In the genomic region with DNA sequence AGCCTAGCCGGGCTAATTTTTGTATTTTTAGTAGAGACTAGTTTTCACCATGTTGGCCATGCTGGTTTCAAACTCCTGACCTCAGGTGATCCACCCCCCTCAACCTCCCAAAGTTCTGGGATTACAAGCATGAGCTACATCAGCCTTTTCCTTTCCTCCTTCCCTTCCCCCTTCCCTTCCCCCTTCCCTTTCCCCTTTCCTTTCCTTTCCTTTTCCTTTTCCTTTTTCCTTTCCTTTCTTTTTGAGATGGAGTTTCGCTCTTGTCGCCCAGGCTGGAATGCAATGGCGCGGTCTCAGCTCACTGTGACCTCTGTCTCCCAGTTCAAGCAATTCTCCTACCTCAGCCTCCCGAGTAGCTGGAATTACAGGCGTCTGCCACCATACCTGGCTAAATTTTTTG, we compare ENCODE assay signal across 2 cellular contexts. TPM values are rescaled to one million over a fixed set of nuclear protein-coding genes. Genes with fewer than 3 reads are reported as not detected.
"Had no signal": no experiment of that assay in that cellular context is flagged by ENCODE, and none has a peak within 500 bp of the region (broad histone marks: within the 10 kb centered on the region; RNA-seq: fewer than 3 reads in every experiment).

No MANE protein-coding gene starts in this region.

RNA-seq across cellular contexts. Expression of a gene that starts 55.3 kb away (rescaled TPM):
- total RNA-seq: HT-29 had no signal
- polyA plus RNA-seq: HepG2 had no signal
